8 cellular contexts compared by ENCODE assay signal in genomic region chr12:104986022-104986941, GRCh38. TPM values are rescaled to one million over a fixed set of nuclear protein-coding genes. Genes with fewer than 3 reads are reported as not detected.
A peak's percentile ranks its signal among the peaks of the same experiment; 100 is the strongest.
DNase-seq lines count a peak whose midpoint lies in the region; ATAC-seq, FAIRE-seq and TF ChIP-seq lines count a peak whose summit lies in the region.

Gene NOPCHAP1, plus strand, starts transcription at chr12:104986316. Its CDS starts 37 bp downstream, at chr12:104986353.

- peaks cover 1 to 3% of the 10 kb centered on the region in 2 donors for H3K36me3 ChIP-seq in kidney (ENCODE audit: control insufficient read depth in 1 of 2, insufficient read depth in 2 of 2, low read length in 2 of 2)

- no peak within 1 kb of the TSS for H3K27ac ChIP-seq in kidney (ENCODE audit: low read depth in 2 of 2, low read length in 2 of 2)

- intact Hi-C loops in kidney (cut with DNase I): no loop called here

- H3K9ac ChIP-seq in kidney (ENCODE audit: low read length in 2 of 2): peak within 1 kb of the TSS in 1 of 2 donors; percentile 67

- FAIRE-seq in kidney (lab: Jason Lieb, UNC): no peak

- TF ChIP-seq CTCF in AG10803 (conservative IDR thresholded peaks at IDR 0.05; ENCODE audit: low read length) (no peak), kidney (IDR thresholded peaks at IDR 0.05; ENCODE audit: borderline replicate concordance, extremely low read depth, insufficient read depth) (no peak)

- peak; percentile 96 for ATAC-seq in GM19035 (IDR thresholded peaks at IDR 0.05; ENCODE audit: unreplicated experiment)
- ATAC-seq in HG03342 (IDR thresholded peaks at IDR 0.05; ENCODE audit: unreplicated experiment): peak; percentile 88
- peak; percentile 98 to 99 for ATAC-seq in activated CD4-positive, CD25-positive, alpha-beta regulatory T cell treated with anti-CD3 and anti-CD28 coated beads, Interleukin-2, amount 50 U/mL, for 24 hours

- H3K4me3 ChIP-seq in AG10803 (ENCODE audit: low read length) (peak within 1 kb of the TSS; percentile 84), kidney (ENCODE audit: low read length in 2 of 2) (peak within 1 kb of the TSS; percentile 56 to 74)

- no peaks in the 10 kb centered on the region for H3K9me3 ChIP-seq in kidney (ENCODE audit: control insufficient read depth in 1 of 2, low read length in 2 of 2)

- peaks cover 3 to 8% of the 10 kb centered on the region in 2 donors for H3K4me1 ChIP-seq in kidney (ENCODE audit: control insufficient read depth in 1 of 2, insufficient read depth in 1 of 2, low read depth in 1 of 2, low read length in 2 of 2)

- DNase-seq in AG10803 (ENCODE audit: low read depth) (peak; percentile 75), NCI-H446 (lab: John Stamatoyannopoulos, UW) (peak; percentile 86 to 89), cerebellar cortex (ENCODE audit: low spot score) (peak; percentile 94), kidney (peak; percentile 96)
- DNase-seq in stimulated activated CD4-positive, alpha-beta T cell treated with anti-CD3 and anti-CD28 coated beads, Interleukin-15, amount 100 ng/mL, for 1 hour (ENCODE audit: low read depth in 1 of 2, low spot score in 1 of 2): peak; percentile 55 to 73

RNA-seq across cellular contexts. Expression of gene NOPCHAP1, which starts in this region (rescaled TPM):
- 15.3 TPM for total RNA-seq in kidney
- 14.8 TPM for polyA plus RNA-seq in kidney (ENCODE audit: insufficient read depth, low read depth, low replicate concordance)
